ENCODE assay signal across 8 cellular contexts in genomic region chr4:41887821-41888699, GRCh38. TPM values are rescaled to one million over a fixed set of nuclear protein-coding genes. Genes with fewer than 3 reads are reported as not detected.
DNase-seq lines count a peak whose midpoint lies in the region; ATAC-seq and TF ChIP-seq lines count a peak whose summit lies in the region.

No MANE protein-coding gene starts in this region.

- no peak overlapping the region for H3K4me3 Mint-ChIP-seq in stimulated activated naive B cell treated with anti-CD40 and anti-IgM and Interleukin-4, amounts not matched to agents 10 μg/mL and 1 μg/mL and 100 μg/mL, for 72 hours

- no TSS peak for BruUV-seq in A673 (replicated peaks; lab: Mats Ljungman, UMichigan)

- no peak overlapping the region for H3K27ac ChIP-seq in A673 (ENCODE audit: low read depth, low read length, poor library complexity, severe bottlenecking)
- H3K27ac ChIP-seq in thyroid gland, result no peak overlapping the region

- H3K36me3 Mint-ChIP-seq in stimulated activated naive B cell treated with anti-CD40 and anti-IgM and Interleukin-4, amounts not matched to agents 10 μg/mL and 1 μg/mL and 100 μg/mL, for 72 hours, result no peaks in the 10 kb centered on the region

- intact Hi-C loops in A673 (cut with micrococcal nuclease; ENCODE audit: unreplicated experiment), result loop anchor here (1.0 to 2.0 kb wide), 2 partner anchors 195 to 607 kb away; no protein-coding TSS in a partner anchor
- intact Hi-C loops in thyroid gland (cut with DNase I), result loop anchor here (10.0 kb wide), 1 partner anchor 193 kb away; no protein-coding TSS in a partner anchor

- H3K27me3 ChIP-seq in A673 (replicated peaks; ENCODE audit: insufficient read depth, low read depth, low read length, poor library complexity) (peaks cover 21% of the 10 kb centered on the region), thyroid gland (no peaks in the 10 kb centered on the region)

- DNase-seq in A673 (ENCODE audit: low spot score), result peak; percentile 58
- DNase-seq in GM03348 (ENCODE audit: low spot score), result peak; percentile 48
- DNase-seq in NCI-H460 (ENCODE audit: extremely low read depth, low read depth), result peak; percentile 40
- DNase-seq in amniotic epithelial cell (ENCODE audit: low read depth), result peak; percentile 39
- DNase-seq in kidney glomerular epithelial cell (lab: John Stamatoyannopoulos, UW), result peak; percentile 32
- DNase-seq in thyroid gland, result peak; percentile 48 to 57
- DNase-seq in stimulated activated naive B cell treated with anti-CD40 and anti-IgM and Interleukin-4, amounts not matched to agents 10 μg/mL and 1 μg/mL and 100 μg/mL, for 72 hours, result no peak

- H3K36me3 ChIP-seq in A673 (ENCODE audit: insufficient read depth, low read length, poor library complexity, severe bottlenecking) (no peaks in the 10 kb centered on the region), thyroid gland (no peaks in the 10 kb centered on the region)

- H3K4me3 ChIP-seq in A673 (ENCODE audit: low read depth, low read length, poor library complexity, severe bottlenecking) (no peak overlapping the region), thyroid gland (replicated peaks in 1 of 3) (no peak overlapping the region)

- H3K9me3 ChIP-seq in A673 (ENCODE audit: low read depth, low read length, poor library complexity, severe bottlenecking) (no peaks in the 10 kb centered on the region), thyroid gland (no peaks in the 10 kb centered on the region)

- TF ChIP-seq CTCF in A673 (conservative IDR thresholded peaks at IDR 0.05; ENCODE audit: low read depth, low read length) (peak; percentile 90), thyroid gland (IDR thresholded peaks at IDR 0.05) (peak; percentile 67 to 91 (median 72))

- H3K4me1 Mint-ChIP-seq in stimulated activated naive B cell treated with anti-CD40 and anti-IgM and Interleukin-4, amounts not matched to agents 10 μg/mL and 1 μg/mL and 100 μg/mL, for 72 hours, result no peaks in the 10 kb centered on the region

- ATAC-seq in stimulated activated naive B cell treated with anti-CD40 and anti-IgM and Interleukin-4, amounts not matched to agents 10 μg/mL and 1 μg/mL and 100 μg/mL, for 72 hours (replicated peaks), result no peak
- no peak for ATAC-seq in HG03159 (IDR thresholded peaks at IDR 0.05; ENCODE audit: unreplicated experiment)

- TF ChIP-seq POLR2A in thyroid gland (IDR thresholded peaks at IDR 0.05), result no peak

- H3K4me1 ChIP-seq in A673 (ENCODE audit: insufficient read depth, low read length, poor library complexity, severe bottlenecking) (no peaks in the 10 kb centered on the region), thyroid gland (no peaks in the 10 kb centered on the region)

- H3K27ac Mint-ChIP-seq in stimulated activated naive B cell treated with anti-CD40 and anti-IgM and Interleukin-4, amounts not matched to agents 10 μg/mL and 1 μg/mL and 100 μg/mL, for 72 hours, result no peak overlapping the region

- 1 to 10% methylated on average over 3 of the region's 3 CpGs for WGBS in thyroid gland, 2 donors

- peaks cover 29 to 50% of the 10 kb centered on the region in 2 donors for H3K27me3 Mint-ChIP-seq in stimulated activated naive B cell treated with anti-CD40 and anti-IgM and Interleukin-4, amounts not matched to agents 10 μg/mL and 1 μg/mL and 100 μg/mL, for 72 hours

- CTCF ChIA-PET in A673 (lab: Charles Lee), result interaction anchor here (1.2 kb wide), 1 partner anchor 607 kb away, joined by 5 read pairs; no protein-coding TSS in a partner anchor

- H3K9me3 Mint-ChIP-seq in stimulated activated naive B cell treated with anti-CD40 and anti-IgM and Interleukin-4, amounts not matched to agents 10 μg/mL and 1 μg/mL and 100 μg/mL, for 72 hours, result no peaks in the 10 kb centered on the region

- POLR2A ChIA-PET in A673 (lab: Charles Lee; ENCODE audit: low non-redundant PET), result no interaction called here

RNA-seq across cellular contexts. Expression of gene TMEM33, which starts 47.2 kb away (rescaled TPM):
- total RNA-seq in A673 (2021) (88.2 and 104 TPM in 2 replicates), thyroid gland (10 to 100 TPM; 50.7 to 65.4 (median 54.6) TPM)
- total RNA-seq in NCI-H460 (2014; rRNA removed; shearing (Covaris generic)), result 134 and 143 TPM in 2 replicates
- polyA plus RNA-seq in NCI-H460 (2014; cell fraction: nucleus; rRNA removed), result 27.4 and 42.3 TPM in 2 replicates
